1 cellular context compared by ENCODE assay signal in genomic region chr3:56680054-56680453, GRCh38.
TF ChIP-seq lines count a peak whose summit lies in the region.

No MANE protein-coding gene starts in this region.

TF ChIP-seq in A549, 52 proteins besides CTCF, POLR2A, EP300 and RAD21:
- no peak for TF ChIP-seq ELK1 (IDR thresholded peaks at IDR 0.05; ENCODE audit: low read depth, low read length)
- 0 out of 2 replicates have a peak, but pooled peaks have one; percentile 43 for TF ChIP-seq HDAC2 (IDR thresholded peaks at IDR 0.05)
